ENCODE assay signal across 1 cellular context in genomic region chr3:124995460-124995994, GRCh38.
TF ChIP-seq lines count a peak whose summit lies in the region.

No MANE protein-coding gene starts in this region.

TF ChIP-seq in GM23338, 12 proteins besides CTCF, POLR2A, EP300 and RAD21 (continued from another document):
- TF ChIP-seq JUNB (IDR thresholded peaks at IDR 0.05; ENCODE audit: unreplicated experiment) (no peak), ZNF462 (CRISPR knock-in tag; IDR thresholded peaks at IDR 0.05) (no peak), NANOG (IDR thresholded peaks at IDR 0.05; ENCODE audit: borderline replicate concordance) (no peak), EZH2phosphoT487 (IDR thresholded peaks at IDR 0.05; ENCODE audit: unreplicated experiment) (no peak), ZNF331 (CRISPR knock-in tag; IDR thresholded peaks at IDR 0.05; ENCODE audit: low read depth) (no peak), CREB1 (CRISPR knock-in tag; IDR thresholded peaks at IDR 0.05; ENCODE audit: low read depth) (no peak)
